ENCODE assay signal across 17 cellular contexts in genomic region chr14:59154383-59154782, GRCh38. TPM values are rescaled to one million over a fixed set of nuclear protein-coding genes. Genes with fewer than 3 reads are reported as not detected.
DNase-seq lines count a peak whose midpoint lies in the region; ATAC-seq, FAIRE-seq and TF ChIP-seq lines count a peak whose summit lies in the region.
"Had no signal": no experiment of that assay in that cellular context is flagged by ENCODE, and none has a peak within 500 bp of the region (broad histone marks: within the 10 kb centered on the region; RNA-seq: fewer than 3 reads in every experiment).

No MANE protein-coding gene starts in this region.

- TF ChIP-seq CTCF in D721Med (IDR thresholded peaks at IDR 0.05; ENCODE audit: insufficient read depth, missing control alignments) = no peak

- H3K4me3 ChIP-seq in CD4-positive, alpha-beta memory T cell (ENCODE audit: low read length in 2 of 2) = no peak overlapping the region
- H3K4me3 ChIP-seq: MG63 had no signal

- H3K36me3 Mint-ChIP-seq in CD4-positive, alpha-beta memory T cell = peaks cover 1 to 19% of the 10 kb centered on the region in 2 donors
- peaks cover 2% of the 10 kb centered on the region for H3K36me3 Mint-ChIP-seq in IgD-negative memory B cell
- H3K36me3 Mint-ChIP-seq in memory B cell = peaks cover 3% of the 10 kb centered on the region

- peak; percentile 31 for ATAC-seq in memory B cell (ENCODE audit: low read depth)
- ATAC-seq: HepG2 had no signal

- FAIRE-seq in D721Med (lab: Jason Lieb, UNC) = no peak
- FAIRE-seq: GM12892, GM19239, HepG2 had no signal

- no peak overlapping the region for H3K27ac ChIP-seq in CD4-positive, alpha-beta memory T cell (ENCODE audit: low read depth, low read length)

- H3K36me3 ChIP-seq in CD4-positive, alpha-beta memory T cell (ENCODE audit: insufficient read depth, low read length) = no peaks in the 10 kb centered on the region
- H3K36me3 ChIP-seq: BE2C, MG63 had no signal

- peaks cover 18 to 42% (median 31%) of the 10 kb centered on the region in 4 donors for H3K4me1 Mint-ChIP-seq in CD4-positive, alpha-beta memory T cell
- H3K4me1 Mint-ChIP-seq in IgD-negative memory B cell = peaks cover 23 to 47% (median 36%) of the 10 kb centered on the region in 3 donors
- peaks cover 27% of the 10 kb centered on the region for H3K4me1 Mint-ChIP-seq in memory B cell

- peaks cover 0 to 12% (median 5%) of the 10 kb centered on the region in 8 donors for H3K9me3 Mint-ChIP-seq in CD4-positive, alpha-beta memory T cell
- H3K9me3 Mint-ChIP-seq in IgD-negative memory B cell (peaks cover 0 to 4% (median 2%) of the 10 kb centered on the region in 3 donors), memory B cell (no peaks in the 10 kb centered on the region)

- peak overlapping the region; percentile 25 to 88 (median 76) for H3K27ac Mint-ChIP-seq in CD4-positive, alpha-beta memory T cell
- H3K27ac Mint-ChIP-seq in IgD-negative memory B cell (peak overlapping the region in 1 of 3 donors; percentile 19), memory B cell (peak overlapping the region; percentile 39)

- peaks cover 20% of the 10 kb centered on the region for H3K4me1 ChIP-seq in CD4-positive, alpha-beta memory T cell (ENCODE audit: insufficient read depth, low read length)
- H3K4me1 ChIP-seq: BE2C had no signal

- H3K9me3 ChIP-seq in CD4-positive, alpha-beta memory T cell (ENCODE audit: control insufficient read depth in 1 of 2, low read length in 2 of 2) = no peaks in the 10 kb centered on the region
- H3K9me3 ChIP-seq: BE2C, MG63 had no signal

- H3K27me3 Mint-ChIP-seq in CD4-positive, alpha-beta memory T cell = no peaks in the 10 kb centered on the region
- H3K27me3 Mint-ChIP-seq in IgD-negative memory B cell (peaks cover 1% of the 10 kb centered on the region), memory B cell (no peaks in the 10 kb centered on the region)

- CTCF ChIA-PET in CD4-positive, alpha-beta memory T cell (lab: Charles Lee; ENCODE audit: partially characterized antibody) = interaction anchor here (1.2 kb wide), 1 partner anchor 35 kb away, joined by 3 read pairs; the partner anchor contains the start of gene DAAM1

- peak overlapping the region in 6 of 8 donors; percentile 26 to 76 (median 46) for H3K4me3 Mint-ChIP-seq in CD4-positive, alpha-beta memory T cell
- peak overlapping the region in 3 of 4 donors; percentile 28 to 88 (median 87) for H3K4me3 Mint-ChIP-seq in IgD-negative memory B cell
- H3K4me3 Mint-ChIP-seq in memory B cell = no peak overlapping the region

- intact Hi-C loops in CD4-positive, alpha-beta memory T cell (cut with micrococcal nuclease) = loop anchor here (1.0 kb wide), 1 partner anchor 34 kb away; the partner anchor contains the start of gene DAAM1

- POLR2A ChIA-PET in CD4-positive, alpha-beta memory T cell (lab: Charles Lee; ENCODE audit: partially characterized antibody) = interaction anchor here (0.7 to 2.2 kb wide), 5 partner anchors 10 to 1095 kb away, joined by 3 to 12 read pairs (median 4); partner anchors contain the start of genes DAAM1 and PPM1A

- DNase-seq in CD4-positive, alpha-beta memory T cell = peak in 4 of 5 donors; percentile 11 to 41 (median 32)
- peak; percentile 22 for DNase-seq in central memory CD4-positive, alpha-beta T cell
- DNase-seq in memory B cell (ENCODE audit: low spot score in 2 of 2) (no peak), D721Med (ENCODE audit: insufficient read length, low spot score) (no peak), NCI-H2196 treated with DMSO at 0.1 percent for 48 hours (lab: John Stamatoyannopoulos, UW; ENCODE audit: unreplicated experiment) (no peak)
- DNase-seq in activated CD8-positive, alpha-beta memory T cell treated with anti-CD3 and anti-CD28 coated beads for 24 hours = no peak
- DNase-seq: BE2C, HCEC 1CT, MG63, NCI-H1092 treated with DMSO at 0.1 percent for 48 hours, NCI-H1694 treated with DMSO at 0.1 percent for 48 hours, NCI-H446 treated with DMSO at 0.1 percent for 48 hours, NCI-H748 treated with DMSO at 0.1 percent for 48 hours had no signal

- H3K27me3 ChIP-seq in CD4-positive, alpha-beta memory T cell (ENCODE audit: insufficient read depth, low read length) = no peaks in the 10 kb centered on the region
- H3K27me3 ChIP-seq: MG63 had no signal

RNA-seq across cellular contexts. Expression of gene DAAM1, which starts 34.1 kb away (rescaled TPM):
- 10 to 100 TPM; 25.5 to 25.6 TPM for total RNA-seq in CD4-positive, alpha-beta memory T cell
- polyA plus RNA-seq in CD4-positive, alpha-beta memory T cell = 10 to 100 TPM in 1 of 2 donors, 1 to 10 TPM in 1; 5.4 to 14.5 TPM
- 42.2 TPM for polyA plus RNA-seq in IgD-negative memory B cell

Comparison
In these comparisons a context has a peak if more than half of its experiments do, and no peak if none do; other contexts are left out.
1. DNase-seq: peak in CD4-positive, alpha-beta memory T cell (4 of 5) and central memory CD4-positive, alpha-beta T cell (single experiment); none in memory B cell (0 of 2), D721Med (single experiment), activated CD8-positive, alpha-beta memory T cell treated with anti-CD3 and anti-CD28 coated beads for 24 hours (single experiment) and NCI-H2196 treated with DMSO at 0.1 percent for 48 hours (single experiment).